In the genomic region with DNA sequence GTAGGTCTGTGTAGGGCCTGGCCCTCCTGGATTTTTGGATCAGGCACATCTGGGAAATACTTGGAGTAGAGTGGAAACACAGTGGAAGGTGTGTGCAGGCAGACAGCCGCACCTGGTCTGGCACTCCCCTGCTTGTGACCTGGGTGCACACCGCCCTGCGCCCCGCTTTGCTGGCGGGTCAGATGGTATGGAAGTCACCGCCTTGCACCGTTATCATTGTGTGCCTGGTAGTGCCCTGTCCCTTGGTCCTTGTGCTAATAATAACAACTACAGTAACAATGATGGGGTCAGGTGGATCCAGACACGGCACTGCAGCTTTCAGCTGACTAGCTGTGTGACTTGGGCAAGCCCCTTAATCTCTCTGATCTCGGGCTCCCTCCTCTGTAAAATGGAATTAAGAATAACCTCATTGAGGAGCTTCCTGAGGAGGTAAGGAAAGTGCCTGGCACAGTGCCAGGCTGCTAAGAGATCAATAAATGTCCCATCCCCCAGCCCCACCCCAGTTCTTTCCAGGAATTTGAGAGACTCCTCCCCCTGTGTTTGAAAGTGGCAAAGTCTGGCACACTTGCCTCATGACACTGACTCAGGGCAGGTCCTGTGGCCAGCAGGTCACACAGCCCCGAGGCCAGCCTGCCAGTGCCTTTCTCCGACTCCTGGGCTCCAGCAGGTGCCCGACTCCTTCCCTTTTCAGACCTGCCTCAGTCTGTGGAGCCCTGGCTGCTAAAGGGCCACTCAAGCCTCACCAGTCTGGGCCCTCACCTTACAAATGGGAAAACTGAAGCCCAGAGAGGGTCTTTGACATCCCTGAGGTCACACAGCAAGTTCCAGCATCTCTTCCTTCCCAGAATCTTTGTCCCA, we compare ENCODE assay signal across 9 cellular contexts. TPM values are rescaled to one million over a fixed set of nuclear protein-coding genes. Genes with fewer than 3 reads are reported as not detected.
DNase-seq lines count a peak whose midpoint lies in the region; ATAC-seq and TF ChIP-seq lines count a peak whose summit lies in the region.
"Had no signal": no experiment of that assay in that cellular context is flagged by ENCODE, and none has a peak within 500 bp of the region (broad histone marks: within the 10 kb centered on the region; RNA-seq: fewer than 3 reads in every experiment).

No MANE protein-coding gene starts in this region.

- dilution Hi-C loops in IMR-90 (cut with HindIII; ENCODE audit: low sequenced_read_pairs, unreplicated experiment) = no loop called here

- H3K9me3 ChIP-seq in IMR-90 (ENCODE audit: control insufficient read depth, insufficient read depth, low read length) (no peaks in the 10 kb centered on the region), hepatocyte (ENCODE audit: low read depth) (no peaks in the 10 kb centered on the region)
- H3K9me3 ChIP-seq: HAP-1 had no signal

- peak; percentile 10 for ATAC-seq in IMR-90 (ENCODE audit: low read depth)
- peak; percentile 5 to 10 for ATAC-seq in stimulated activated naive B cell treated with anti-CD40 and anti-IgM and Interleukin-4, amounts not matched to agents 10 μg/mL and 1 μg/mL and 100 μg/mL, for 72 hours (replicated peaks)
- no peak for ATAC-seq in GM19023 (IDR thresholded peaks at IDR 0.05; ENCODE audit: unreplicated experiment)

- H2AK9ac ChIP-seq in IMR-90 (replicated peaks; ENCODE audit: low read depth, low read length, poor library complexity) = peak overlapping the region; percentile 73

- no peak overlapping the region for H2BK15ac ChIP-seq in IMR-90 (ENCODE audit: low read depth, low read length)

- H3K27me3 ChIP-seq in IMR-90 (ENCODE audit: control insufficient read depth, insufficient read depth, low read length) = no peaks in the 10 kb centered on the region
- H3K27me3 ChIP-seq in hepatocyte = no peaks in the 10 kb centered on the region

- no peak for TF ChIP-seq RAD21 in IMR-90 (IDR thresholded peaks at IDR 0.05; ENCODE audit: low read length)

- no peaks in the 10 kb centered on the region for H3K79me2 ChIP-seq in hepatocyte

- H4K20me1 ChIP-seq in IMR-90 (ENCODE audit: insufficient read depth, low read length) = no peaks in the 10 kb centered on the region
- H4K20me1 ChIP-seq in hepatocyte (ENCODE audit: insufficient read depth, poor library complexity, severe bottlenecking) = no peaks in the 10 kb centered on the region

- no peaks in the 10 kb centered on the region for H3K9me2 ChIP-seq in hepatocyte (replicated peaks; ENCODE audit: insufficient read depth)

- H3K4me1 Mint-ChIP-seq in activated naive CD8-positive, alpha-beta T cell (ENCODE audit: low read depth) = peaks cover 79% of the 10 kb centered on the region
- H3K4me1 Mint-ChIP-seq in stimulated activated naive B cell treated with anti-CD40 and anti-IgM and Interleukin-4, amounts not matched to agents 10 μg/mL and 1 μg/mL and 100 μg/mL, for 72 hours = peaks cover 69 to 93% of the 10 kb centered on the region in 2 donors

- peak overlapping the region; percentile 77 for H3K4ac ChIP-seq in IMR-90 (ENCODE audit: low read depth, low read length)

- peak overlapping the region in 1 of 2 experiments; percentile 35; a peak in 3 of 4 replicates for H4K8ac ChIP-seq in IMR-90 (ENCODE audit: low read depth in 2 of 2, low read length in 2 of 2)

- in situ Hi-C loops in IMR-90 (cut with MboI; ENCODE audit: low sequenced_read_pairs) = no loop called here

- peak overlapping the region; percentile 30 for H3K14ac ChIP-seq in IMR-90 (replicated peaks; ENCODE audit: low read depth, low read length)

- H3K36me3 Mint-ChIP-seq in activated naive CD8-positive, alpha-beta T cell = peaks cover 8% of the 10 kb centered on the region
- peaks cover 44 to 47% of the 10 kb centered on the region in 2 donors for H3K36me3 Mint-ChIP-seq in stimulated activated naive B cell treated with anti-CD40 and anti-IgM and Interleukin-4, amounts not matched to agents 10 μg/mL and 1 μg/mL and 100 μg/mL, for 72 hours

- H3K4me3 Mint-ChIP-seq in activated naive CD8-positive, alpha-beta T cell = peak overlapping the region; percentile 87
- H3K4me3 Mint-ChIP-seq in stimulated activated naive B cell treated with anti-CD40 and anti-IgM and Interleukin-4, amounts not matched to agents 10 μg/mL and 1 μg/mL and 100 μg/mL, for 72 hours = peak overlapping the region; percentile 64 to 74

- H3K9me1 ChIP-seq in IMR-90 (ENCODE audit: insufficient read depth, low read length) = peaks cover 15% of the 10 kb centered on the region

- peak overlapping the region; percentile 37; the same call in 1 of the 2 replicates for H4K91ac ChIP-seq in IMR-90 (ENCODE audit: insufficient read depth, low read depth, low read length)

- H2AK5ac ChIP-seq in IMR-90 (ENCODE audit: low read depth, low read length) = peak overlapping the region; percentile 42; the same call in 1 of the 2 replicates

- peak; percentile 48 for TF ChIP-seq POLR2A in IMR-90 (IDR thresholded peaks at IDR 0.05; ENCODE audit: low read depth, low read length)

- H3K4me2 ChIP-seq in IMR-90 (ENCODE audit: low read depth, low read length) = no peak overlapping the region
- no peak overlapping the region for H3K4me2 ChIP-seq in hepatocyte

- no peak for TF ChIP-seq CTCF in IMR-90 (conservative IDR thresholded peaks at IDR 0.05; ENCODE audit: low read depth, low read length)
- TF ChIP-seq CTCF in hepatocyte (IDR thresholded peaks at IDR 0.05; ENCODE audit: poor library complexity) = no peak

- DNase-seq in IMR-90 = peak; percentile 46
- DNase-seq in hepatocyte (ENCODE audit: low spot score) = peak; percentile 49
- DNase-seq in stimulated activated naive B cell treated with anti-CD40 and anti-IgM and Interleukin-4, amounts not matched to agents 10 μg/mL and 1 μg/mL and 100 μg/mL, for 72 hours = no peak
- no peak for DNase-seq in NCI-H2029 (lab: John Stamatoyannopoulos, UW)
- DNase-seq in NCI-H2227 treated with DMSO at 0.1 percent for 48 hours (lab: John Stamatoyannopoulos, UW) = no peak
- no peak for DNase-seq in NOMO-1 (lab: John Stamatoyannopoulos, UW; ENCODE audit: unreplicated experiment in 2 of 2)

- H2AFZ ChIP-seq in IMR-90 (replicated peaks; ENCODE audit: low read length, poor library complexity) (peak overlapping the region; percentile 71), hepatocyte (no peak overlapping the region)

- peak overlapping the region; percentile 99 for H3K27ac Mint-ChIP-seq in activated naive CD8-positive, alpha-beta T cell
- H3K27ac Mint-ChIP-seq in stimulated activated naive B cell treated with anti-CD40 and anti-IgM and Interleukin-4, amounts not matched to agents 10 μg/mL and 1 μg/mL and 100 μg/mL, for 72 hours = peak overlapping the region; percentile 95

- H3K56ac ChIP-seq in IMR-90 (ENCODE audit: extremely low read depth, insufficient read depth, low read length) = no peak overlapping the region

- no peaks in the 10 kb centered on the region for H3K9me3 Mint-ChIP-seq in activated naive CD8-positive, alpha-beta T cell (ENCODE audit: low read depth)
- no peaks in the 10 kb centered on the region for H3K9me3 Mint-ChIP-seq in stimulated activated naive B cell treated with anti-CD40 and anti-IgM and Interleukin-4, amounts not matched to agents 10 μg/mL and 1 μg/mL and 100 μg/mL, for 72 hours

- intact Hi-C loops in IMR-90 (cut with micrococcal nuclease) = no loop called here

- BruUV-seq in IMR-90 (replicated peaks; lab: Mats Ljungman, UMichigan) = no TSS peak

- H3K18ac ChIP-seq in IMR-90 (ENCODE audit: low read depth, low read length) = peak overlapping the region; percentile 30; the same call in 1 of the 2 replicates

- CTCF ChIA-PET in IMR-90 (lab: Yijun Ruan, JAX) = no interaction called here

- H3K36me3 ChIP-seq in IMR-90 (ENCODE audit: control insufficient read depth, insufficient read depth, low read length) = no peaks in the 10 kb centered on the region
- H3K36me3 ChIP-seq in hepatocyte (replicated peaks; ENCODE audit: insufficient read depth, low read depth) = no peaks in the 10 kb centered on the region
- H3K36me3 ChIP-seq: HAP-1 had no signal

- no peaks in the 10 kb centered on the region for H3K27me3 Mint-ChIP-seq in activated naive CD8-positive, alpha-beta T cell
- no peaks in the 10 kb centered on the region for H3K27me3 Mint-ChIP-seq in stimulated activated naive B cell treated with anti-CD40 and anti-IgM and Interleukin-4, amounts not matched to agents 10 μg/mL and 1 μg/mL and 100 μg/mL, for 72 hours

- 75% methylated on average over 3 of the region's 12 CpGs; no CpG with 5 or more reads in 1 of the 2 experiments for WGBS in IMR-90 (ENCODE audit: extremely low coverage in 2 of 2, insufficient read length in 1 of 2), 2 experiments
- WGBS in hepatocyte (ENCODE audit: low lambda C conversion rate, missing lambda C conversion rate) = 90% methylated on average over 12 of the region's 12 CpGs

- H2BK120ac ChIP-seq in IMR-90 (ENCODE audit: low read depth, low read length) = peak overlapping the region; percentile 64

- H3K23ac ChIP-seq in IMR-90 (ENCODE audit: low read depth, low read length) = no peak overlapping the region; the same call in 1 of the 2 replicates

- H4K5ac ChIP-seq in IMR-90 (ENCODE audit: low read depth, low read length) = peak overlapping the region; percentile 19; the same call in 1 of the 2 replicates

- H3K27ac ChIP-seq in IMR-90 (ENCODE audit: insufficient read depth, low read length) (peak overlapping the region; percentile 42), hepatocyte (no peak overlapping the region)

- no peak overlapping the region for H3K9ac ChIP-seq in IMR-90 (ENCODE audit: low read depth, low read length)

- H3K4me1 ChIP-seq in IMR-90 (ENCODE audit: control insufficient read depth, insufficient read depth, low read length) = peaks cover 15% of the 10 kb centered on the region
- H3K4me1 ChIP-seq in hepatocyte (ENCODE audit: insufficient read depth) = peaks cover 4% of the 10 kb centered on the region

- peak overlapping the region; percentile 42; the same call in 1 of the 2 replicates for H2BK20ac ChIP-seq in IMR-90 (ENCODE audit: low read depth, low read length)

- H3K4me3 ChIP-seq in IMR-90 (ENCODE audit: insufficient read depth, low read depth, low read length) = no peak overlapping the region
- no peak overlapping the region for H3K4me3 ChIP-seq in hepatocyte
- H3K4me3 ChIP-seq: HAP-1 had no signal

- no peaks in the 10 kb centered on the region for H3K79me1 ChIP-seq in IMR-90 (ENCODE audit: low read depth in 1 of 2, low read length in 2 of 2)

- peak overlapping the region; percentile 55 for H2BK5ac ChIP-seq in IMR-90 (ENCODE audit: low read depth, low read length, poor library complexity, severe bottlenecking)

- POLR2A ChIA-PET in IMR-90 (lab: Charles Lee; ENCODE audit: unreplicated experiment) = no interaction called here

TF ChIP-seq in IMR-90, 13 proteins besides CTCF, POLR2A, EP300 and RAD21 (continues in another document):
- no peak for TF ChIP-seq SMC3 (IDR thresholded peaks at IDR 0.05; ENCODE audit: low read depth, low read length)

RNA-seq across cellular contexts. Expression of a gene that starts 9.8 kb away (rescaled TPM):
- total RNA-seq in IMR-90 (2012; rRNA removed) (0.72 and 1.1 TPM in 2 replicates), hepatocyte (3.8 and 13.3 TPM in 2 replicates)
- polyA plus RNA-seq in IMR-90 (2012; rRNA removed) (1.2 and 3.1 TPM in 2 replicates), hepatocyte (11.9 and 15.8 TPM in 2 replicates)
- 1.7 and 3.0 TPM in 2 replicates for polyA plus RNA-seq in IMR-90 (2012; cell fraction: cytosol; rRNA removed)
- 3.5 and 5.7 TPM in 2 replicates for polyA plus RNA-seq in IMR-90 (2012; cell fraction: nucleus; rRNA removed; ENCODE audit: low replicate concordance)

RNA-seq across cellular contexts. Expression of a gene that starts 27.4 kb away (rescaled TPM):
- total RNA-seq in IMR-90 (2012; rRNA removed) (85.5 and 91.4 TPM in 2 replicates), hepatocyte (25.0 TPM in 2 replicates)
- polyA plus RNA-seq in IMR-90 (2012; rRNA removed) (48.6 and 55.4 TPM in 2 replicates), hepatocyte (18.3 and 28.0 TPM in 2 replicates)
- 28.8 and 37.7 TPM in 2 replicates for polyA plus RNA-seq in IMR-90 (2012; cell fraction: cytosol; rRNA removed)
- 139 and 157 TPM in 2 replicates for polyA plus RNA-seq in IMR-90 (2012; cell fraction: nucleus; rRNA removed; ENCODE audit: low replicate concordance)

Comparison
In these comparisons a context has a peak if more than half of its experiments do, and no peak if none do; other contexts are left out.
1. DNase-seq: peak in IMR-90 (single experiment) and hepatocyte (single experiment); none in stimulated activated naive B cell treated with anti-CD40 and anti-IgM and Interleukin-4, amounts not matched to agents 10 μg/mL and 1 μg/mL and 100 μg/mL, for 72 hours (single experiment), NCI-H2029 (single experiment), NCI-H2227 treated with DMSO at 0.1 percent for 48 hours (single experiment) and NOMO-1 (0 of 2).